In the genomic region with DNA sequence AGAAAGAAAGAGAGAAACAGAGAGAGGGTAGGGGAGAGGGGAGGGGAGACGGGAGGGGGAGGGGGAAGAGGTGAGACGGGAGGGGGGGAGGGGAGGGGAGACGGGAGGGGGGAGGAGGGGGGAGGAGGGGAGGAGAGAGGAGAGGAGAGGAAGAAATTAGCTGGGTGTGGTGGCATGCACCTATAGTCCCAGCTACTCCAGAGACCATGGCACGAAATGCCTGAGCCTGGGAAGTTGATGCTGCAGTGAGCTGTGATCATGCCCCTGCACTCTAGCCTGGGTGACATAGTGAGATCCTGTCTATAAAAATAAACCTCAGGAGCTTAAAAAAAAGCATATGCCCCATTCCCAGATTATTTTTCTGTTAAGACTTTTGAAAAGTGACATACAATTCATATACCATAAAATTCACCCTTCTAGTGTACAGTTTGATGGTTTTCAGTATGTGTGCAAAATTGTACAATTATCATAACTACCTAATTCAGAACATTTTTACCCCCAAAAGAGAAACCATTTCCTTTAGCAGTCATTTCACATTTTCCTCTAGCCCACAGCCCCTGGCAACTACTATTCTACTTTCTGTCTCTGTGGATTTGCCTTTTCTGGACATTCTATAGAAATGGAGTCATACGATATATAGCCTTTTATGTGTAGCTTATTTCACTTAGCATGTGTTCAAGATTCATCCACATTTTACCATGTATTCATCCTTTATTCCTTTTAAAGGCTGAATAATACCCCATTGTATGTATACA, we compare ENCODE assay signal across 20 cellular contexts.
"Had no signal": no experiment of that assay in that cellular context is flagged by ENCODE, and none has a peak within 500 bp of the region (broad histone marks: within the 10 kb centered on the region; RNA-seq: fewer than 3 reads in every experiment).

No MANE protein-coding gene starts in this region.

- H3K79me2 ChIP-seq: parathyroid adenoma had no signal

- H3K27me3 Mint-ChIP-seq: activated naive CD8-positive, alpha-beta T cell; dendritic cell treated with granulocyte-macrophage colony-stimulating factor and Interleukin-4, amounts not matched to agents 40 ng/mL and 50 ng/mL, for 4 days; stimulated activated naive B cell treated with anti-CD40 and anti-IgM and Interleukin-4, amounts not matched to agents 10 μg/mL and 1 μg/mL and 100 μg/mL, for 72 hours had no signal

- H3K9ac ChIP-seq: parathyroid adenoma had no signal

- H3K27me3 ChIP-seq: esophagus muscularis mucosa, heart right ventricle, tibial artery, vagina had no signal

- H3K9me3 ChIP-seq: esophagus muscularis mucosa, heart right ventricle, left ventricle myocardium inferior, tibial artery, vagina had no signal

- H3K27ac ChIP-seq: esophagus muscularis mucosa, heart right ventricle, left ventricle myocardium inferior, parathyroid adenoma, tibial artery, vagina had no signal

- ATAC-seq: heart right ventricle; sciatic nerve; stimulated activated naive B cell treated with anti-CD40 and anti-IgM and Interleukin-4, amounts not matched to agents 10 μg/mL and 1 μg/mL and 100 μg/mL, for 72 hours had no signal

- H3K4me3 Mint-ChIP-seq: activated naive CD8-positive, alpha-beta T cell; dendritic cell treated with granulocyte-macrophage colony-stimulating factor and Interleukin-4, amounts not matched to agents 40 ng/mL and 50 ng/mL, for 4 days; immature natural killer cell; nephron; stimulated activated naive B cell treated with anti-CD40 and anti-IgM and Interleukin-4, amounts not matched to agents 10 μg/mL and 1 μg/mL and 100 μg/mL, for 72 hours had no signal

- H3K27ac Mint-ChIP-seq: activated naive CD8-positive, alpha-beta T cell; dendritic cell treated with granulocyte-macrophage colony-stimulating factor and Interleukin-4, amounts not matched to agents 40 ng/mL and 50 ng/mL, for 4 days; nephron had no signal

- H2AFZ ChIP-seq: parathyroid adenoma had no signal

- H3K4me1 ChIP-seq: esophagus muscularis mucosa, left ventricle myocardium inferior, parathyroid adenoma, tibial artery, vagina had no signal

- H3K36me3 Mint-ChIP-seq: activated naive CD8-positive, alpha-beta T cell; immature natural killer cell had no signal

- DNase-seq: activated CD4-positive, CD25-positive, alpha-beta regulatory T cell; activated gamma-delta T cell; activated T-cell treated with anti-CD3 and anti-CD28 coated beads, Interleukin-2, amount 50 U/mL, for 1 hour; amniotic stem cell; effector CD8-positive, alpha-beta T cell; heart right ventricle; immature natural killer cell; left ventricle myocardium inferior; mammary epithelial cell; midbrain; stimulated activated CD4-positive, alpha-beta T cell treated with anti-CD3 and anti-CD28 coated beads, Interleukin-4, amount 100 ng/mL, for 24 hours; stimulated activated naive B cell treated with anti-CD40 and anti-IgM and Interleukin-4, amounts not matched to agents 10 μg/mL and 1 μg/mL and 100 μg/mL, for 72 hours; tibial artery had no signal

- H3K36me3 ChIP-seq: esophagus muscularis mucosa, heart right ventricle, left ventricle myocardium inferior, tibial artery, vagina had no signal

- H3K4me3 ChIP-seq: esophagus muscularis mucosa, heart right ventricle, left ventricle myocardium inferior, tibial artery, vagina had no signal
